Comparison of ENCODE assay signal across 8 cellular contexts in genomic region chrX:23503835-23504539, GRCh38.
A peak's percentile ranks its signal among the peaks of the same experiment; 100 is the strongest.
DNase-seq lines count a peak whose midpoint lies in the region; ATAC-seq and TF ChIP-seq lines count a peak whose summit lies in the region.

No MANE protein-coding gene starts in this region.

- H3K4me3 Mint-ChIP-seq in chondrocyte (ENCODE audit: unreplicated experiment), result peak overlapping the region; percentile 2
- no peak overlapping the region for H3K4me3 Mint-ChIP-seq in CD8-positive, alpha-beta T cell
- H3K4me3 Mint-ChIP-seq in CD4-positive, alpha-beta T cell, result no peak overlapping the region

- H3K27ac ChIP-seq in CD8-positive, alpha-beta T cell (ENCODE audit: low read depth, low read length), result no peak overlapping the region
- no peak overlapping the region for H3K27ac ChIP-seq in CD4-positive, alpha-beta T cell (ENCODE audit: low read depth, low read length)

- DNase-seq in DMS53 (lab: John Stamatoyannopoulos, UW), result peak; percentile 97
- DNase-seq in NCI-H2196 (lab: John Stamatoyannopoulos, UW; ENCODE audit: unreplicated experiment), result peak; percentile 75
- no peak for DNase-seq in chondrocyte (ENCODE audit: low spot score)
- DNase-seq in mucosa of gallbladder (ENCODE audit: low spot score), result peak; percentile 79
- no peak for DNase-seq in CD8-positive, alpha-beta T cell
- no peak for DNase-seq in CD4-positive, alpha-beta T cell

- peaks cover 5% of the 10 kb centered on the region for H3K9me3 Mint-ChIP-seq in chondrocyte (ENCODE audit: low read depth)
- peaks cover 2% of the 10 kb centered on the region for H3K9me3 Mint-ChIP-seq in CD8-positive, alpha-beta T cell
- peaks cover 2% of the 10 kb centered on the region for H3K9me3 Mint-ChIP-seq in CD4-positive, alpha-beta T cell

- no peaks in the 10 kb centered on the region for H3K27me3 ChIP-seq in CD8-positive, alpha-beta T cell (ENCODE audit: insufficient read depth, low read length)
- no peaks in the 10 kb centered on the region for H3K27me3 ChIP-seq in CD4-positive, alpha-beta T cell (ENCODE audit: control insufficient read depth, insufficient read depth, low read length)

- POLR2A ChIA-PET in CD8-positive, alpha-beta T cell (lab: Charles Lee), result interaction anchor here (0.8 kb wide), 1 partner anchor 444 kb away, joined by 3 read pairs; no protein-coding TSS in a partner anchor
- POLR2A ChIA-PET in CD4-positive, alpha-beta T cell (lab: Charles Lee), result no interaction called here

- ATAC-seq in HG02588 (IDR thresholded peaks at IDR 0.05; ENCODE audit: unreplicated experiment) (no peak), GM19023 (IDR thresholded peaks at IDR 0.05; ENCODE audit: unreplicated experiment) (no peak)
- ATAC-seq in CD8-positive, alpha-beta T cell, result no peak
- no peak for ATAC-seq in CD4-positive, alpha-beta T cell (ENCODE audit: poor library complexity)

- intact Hi-C loops in CD8-positive, alpha-beta T cell (cut with DNase I, micrococcal nuclease), result no loop called here
- intact Hi-C loops in CD4-positive, alpha-beta T cell (cut with DNase I, micrococcal nuclease), result no loop called here

- peaks cover 61% of the 10 kb centered on the region for H3K4me1 Mint-ChIP-seq in chondrocyte (ENCODE audit: low read depth)
- H3K4me1 Mint-ChIP-seq in CD8-positive, alpha-beta T cell (ENCODE audit: low read depth), result no peaks in the 10 kb centered on the region
- H3K4me1 Mint-ChIP-seq in CD4-positive, alpha-beta T cell (ENCODE audit: low read depth), result no peaks in the 10 kb centered on the region

- TF ChIP-seq CTCF in chondrocyte (IDR thresholded peaks at IDR 0.05), result no peak
- TF ChIP-seq CTCF in CD8-positive, alpha-beta T cell (IDR thresholded peaks at IDR 0.05), result no peak
- TF ChIP-seq CTCF in CD4-positive, alpha-beta T cell (IDR thresholded peaks at IDR 0.05), result no peak

- CTCF ChIA-PET in CD8-positive, alpha-beta T cell (lab: Charles Lee), result no interaction called here
- CTCF ChIA-PET in CD4-positive, alpha-beta T cell (lab: Charles Lee), result no interaction called here

- no peaks in the 10 kb centered on the region for H3K27me3 Mint-ChIP-seq in chondrocyte (ENCODE audit: low read depth)
- H3K27me3 Mint-ChIP-seq in CD8-positive, alpha-beta T cell (ENCODE audit: low read depth), result no peaks in the 10 kb centered on the region
- H3K27me3 Mint-ChIP-seq in CD4-positive, alpha-beta T cell, result no peaks in the 10 kb centered on the region

- H3K4me3 ChIP-seq in CD8-positive, alpha-beta T cell (ENCODE audit: low read depth, low read length), result no peak overlapping the region

- H3K9me3 ChIP-seq in CD8-positive, alpha-beta T cell (ENCODE audit: low read length), result no peaks in the 10 kb centered on the region
- H3K9me3 ChIP-seq in CD4-positive, alpha-beta T cell (ENCODE audit: control insufficient read depth, low read length), result no peaks in the 10 kb centered on the region

- peak overlapping the region; percentile 96 for H3K27ac Mint-ChIP-seq in chondrocyte (ENCODE audit: unreplicated experiment)
- no peak overlapping the region for H3K27ac Mint-ChIP-seq in CD8-positive, alpha-beta T cell
- H3K27ac Mint-ChIP-seq in CD4-positive, alpha-beta T cell, result no peak overlapping the region

- no peaks in the 10 kb centered on the region for H3K36me3 ChIP-seq in CD8-positive, alpha-beta T cell (ENCODE audit: insufficient read depth, low read length)

- peaks cover 4% of the 10 kb centered on the region for H3K36me3 Mint-ChIP-seq in chondrocyte (ENCODE audit: low read depth)
- no peaks in the 10 kb centered on the region for H3K36me3 Mint-ChIP-seq in CD8-positive, alpha-beta T cell
- no peaks in the 10 kb centered on the region for H3K36me3 Mint-ChIP-seq in CD4-positive, alpha-beta T cell (ENCODE audit: low read depth)

- H3K4me1 ChIP-seq in CD8-positive, alpha-beta T cell (ENCODE audit: insufficient read depth, low read length), result no peaks in the 10 kb centered on the region

Comparison
In these comparisons a context has a peak if more than half of its experiments do, and no peak if none do; other contexts are left out.
1. DNase-seq: peak in DMS53 (single experiment), NCI-H2196 (single experiment) and mucosa of gallbladder (single experiment); none in chondrocyte (single experiment), CD8-positive, alpha-beta T cell (0 of 7) and CD4-positive, alpha-beta T cell (0 of 10).